ENCODE assay signal across 18 cellular contexts in the genomic region with DNA sequence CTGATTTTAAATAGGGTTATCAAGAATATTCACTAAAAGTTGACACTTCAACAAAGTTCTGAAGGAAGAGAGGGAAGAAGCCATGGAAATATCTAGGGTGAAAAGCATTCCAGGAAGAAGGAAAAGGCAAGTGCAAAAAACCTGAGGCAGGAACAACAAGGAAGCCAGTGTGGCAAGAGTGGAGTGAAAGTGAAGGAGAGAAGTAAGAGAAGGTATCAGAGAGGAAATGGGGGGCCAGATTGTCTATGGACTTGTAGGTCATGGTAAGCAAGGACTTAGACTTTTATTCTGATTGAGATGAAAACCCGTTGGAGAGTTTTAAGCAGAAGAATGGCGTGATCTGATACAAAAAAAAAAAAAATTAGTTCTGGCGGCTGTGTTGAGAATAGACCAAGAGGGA. TPM values are rescaled to one million over a fixed set of nuclear protein-coding genes. Genes with fewer than 3 reads are reported as not detected.
DNase-seq lines count a peak whose midpoint lies in the region; ATAC-seq and TF ChIP-seq lines count a peak whose summit lies in the region.
"Had no signal": no experiment of that assay in that cellular context is flagged by ENCODE, and none has a peak within 500 bp of the region (broad histone marks: within the 10 kb centered on the region; RNA-seq: fewer than 3 reads in every experiment).

No MANE protein-coding gene starts in this region.

- TF ChIP-seq CTCF in WTC11 (IDR thresholded peaks at IDR 0.05) = no peak
- no peak for TF ChIP-seq CTCF in progenitor cell of endocrine pancreas (IDR thresholded peaks at IDR 0.05; ENCODE audit: unreplicated experiment)
- no peak for TF ChIP-seq CTCF in heart right ventricle (IDR thresholded peaks at IDR 0.05)

- POLR2A ChIA-PET in WTC11 (lab: Charles Lee) = no interaction called here

- H3K9me3 Mint-ChIP-seq in activated naive CD4-positive, alpha-beta T cell treated with anti-CD3 and anti-CD28 coated beads, Interleukin-2, amount 10 ng/mL, durations not matched to agents 7 days and 5 days = no peaks in the 10 kb centered on the region
- no peaks in the 10 kb centered on the region for H3K9me3 Mint-ChIP-seq in WTC11
- no peaks in the 10 kb centered on the region for H3K9me3 Mint-ChIP-seq in activated naive CD8-positive, alpha-beta T cell treated with anti-CD3 and anti-CD28 coated beads, Interleukin-2, amount 50 U/mL, for 24 hours
- H3K9me3 Mint-ChIP-seq in progenitor cell of endocrine pancreas (ENCODE audit: low read depth) = no peaks in the 10 kb centered on the region
- H3K9me3 Mint-ChIP-seq: CD14-positive monocyte had no signal

- H3K9me3 ChIP-seq in heart right ventricle = no peaks in the 10 kb centered on the region

- no peak overlapping the region for H3K27ac ChIP-seq in heart right ventricle

- CTCF ChIA-PET in activated naive CD4-positive, alpha-beta T cell treated with anti-CD3 and anti-CD28 coated beads, Interleukin-2, amount 10 ng/mL, durations not matched to agents 7 days and 5 days (lab: Charles Lee) = no interaction called here
- CTCF ChIA-PET in WTC11 (lab: Charles Lee) = no interaction called here

- 94 to 98% methylated on average over 3 of the region's 3 CpGs for WGBS in heart right ventricle, 2 donors

- DNase-seq in activated naive CD4-positive, alpha-beta T cell treated with anti-CD3 and anti-CD28 coated beads, Interleukin-2, amount 10 ng/mL, durations not matched to agents 7 days and 5 days = no peak
- DNase-seq in activated naive CD4-positive, alpha-beta T cell treated with anti-CD3 and anti-CD28 coated beads, Interleukin-2, amount 50 U/mL, for 16 hours = no peak
- no peak for DNase-seq in WTC11 (ENCODE audit: low spot score)
- DNase-seq in activated naive CD8-positive, alpha-beta T cell treated with anti-CD3 and anti-CD28 coated beads, Interleukin-2, amount 50 U/mL, for 24 hours = no peak
- DNase-seq in progenitor cell of endocrine pancreas (ENCODE audit: low spot score, unreplicated experiment) = no peak
- DNase-seq in heart right ventricle = no peak
- DNase-seq: AML-193, DMS53, HCEC 1CT, IMR-90, Karpas-422, MM.1S, NCI-H1092 treated with DMSO at 0.1 percent for 48 hours, NCI-H2081 treated with DMSO at 0.1 percent for 48 hours, NCI-H510A treated with DMSO at 0.1 percent for 48 hours had no signal

- intact Hi-C loops in heart right ventricle (cut with DNase I) = no loop called here

- no peak overlapping the region for H3K4me3 Mint-ChIP-seq in activated naive CD4-positive, alpha-beta T cell treated with anti-CD3 and anti-CD28 coated beads, Interleukin-2, amount 10 ng/mL, durations not matched to agents 7 days and 5 days
- H3K4me3 Mint-ChIP-seq in WTC11 (no peak overlapping the region), progenitor cell of endocrine pancreas (ENCODE audit: low read depth) (no peak overlapping the region)
- H3K4me3 Mint-ChIP-seq in activated naive CD8-positive, alpha-beta T cell treated with anti-CD3 and anti-CD28 coated beads, Interleukin-2, amount 50 U/mL, for 24 hours = no peak overlapping the region
- H3K4me3 Mint-ChIP-seq: CD14-positive monocyte had no signal

- H3K4me1 ChIP-seq in heart right ventricle = peaks cover 0 to 21% (median 8%) of the 10 kb centered on the region in 9 donors

- peaks cover 0 to 40% (median 5%) of the 10 kb centered on the region in 9 donors for H3K36me3 ChIP-seq in heart right ventricle

- no peak overlapping the region for H3K4me3 ChIP-seq in heart right ventricle

- peaks cover 57% of the 10 kb centered on the region for H3K4me1 Mint-ChIP-seq in activated naive CD4-positive, alpha-beta T cell treated with anti-CD3 and anti-CD28 coated beads, Interleukin-2, amount 10 ng/mL, durations not matched to agents 7 days and 5 days
- no peaks in the 10 kb centered on the region for H3K4me1 Mint-ChIP-seq in WTC11
- H3K4me1 Mint-ChIP-seq in activated naive CD8-positive, alpha-beta T cell treated with anti-CD3 and anti-CD28 coated beads, Interleukin-2, amount 50 U/mL, for 24 hours = peaks cover 61% of the 10 kb centered on the region
- no peaks in the 10 kb centered on the region for H3K4me1 Mint-ChIP-seq in progenitor cell of endocrine pancreas (ENCODE audit: low read depth)

- H3K27me3 Mint-ChIP-seq in activated naive CD4-positive, alpha-beta T cell treated with anti-CD3 and anti-CD28 coated beads, Interleukin-2, amount 10 ng/mL, durations not matched to agents 7 days and 5 days = no peaks in the 10 kb centered on the region
- no peaks in the 10 kb centered on the region for H3K27me3 Mint-ChIP-seq in WTC11 (ENCODE audit: low read depth)
- no peaks in the 10 kb centered on the region for H3K27me3 Mint-ChIP-seq in activated naive CD8-positive, alpha-beta T cell treated with anti-CD3 and anti-CD28 coated beads, Interleukin-2, amount 50 U/mL, for 24 hours
- no peaks in the 10 kb centered on the region for H3K27me3 Mint-ChIP-seq in progenitor cell of endocrine pancreas

- H3K27me3 ChIP-seq in heart right ventricle = no peaks in the 10 kb centered on the region

- peaks cover 28% of the 10 kb centered on the region for H3K36me3 Mint-ChIP-seq in activated naive CD4-positive, alpha-beta T cell treated with anti-CD3 and anti-CD28 coated beads, Interleukin-2, amount 10 ng/mL, durations not matched to agents 7 days and 5 days
- no peaks in the 10 kb centered on the region for H3K36me3 Mint-ChIP-seq in WTC11
- H3K36me3 Mint-ChIP-seq in activated naive CD8-positive, alpha-beta T cell treated with anti-CD3 and anti-CD28 coated beads, Interleukin-2, amount 50 U/mL, for 24 hours (ENCODE audit: low read depth) = peaks cover 17% of the 10 kb centered on the region
- H3K36me3 Mint-ChIP-seq in progenitor cell of endocrine pancreas (ENCODE audit: insufficient read depth) = peaks cover 12% of the 10 kb centered on the region

- peak overlapping the region; percentile 55 for H3K27ac Mint-ChIP-seq in activated naive CD4-positive, alpha-beta T cell treated with anti-CD3 and anti-CD28 coated beads, Interleukin-2, amount 10 ng/mL, durations not matched to agents 7 days and 5 days
- H3K27ac Mint-ChIP-seq in WTC11 (peak overlapping the region; percentile 73; the same call in 1 of the 2 replicates), progenitor cell of endocrine pancreas (peak overlapping the region; percentile 2)
- H3K27ac Mint-ChIP-seq in activated naive CD8-positive, alpha-beta T cell treated with anti-CD3 and anti-CD28 coated beads, Interleukin-2, amount 50 U/mL, for 24 hours = peak overlapping the region; percentile 50

- ATAC-seq in WTC11 (no peak), heart right ventricle (no peak), GM21515 (IDR thresholded peaks at IDR 0.05; ENCODE audit: unreplicated experiment) (no peak), GM18867 (IDR thresholded peaks at IDR 0.05; ENCODE audit: unreplicated experiment) (no peak)
- no peak for ATAC-seq in activated naive CD8-positive, alpha-beta T cell treated with anti-CD3 and anti-CD28 coated beads, Interleukin-2, amount 50 U/mL, for 24 hours

TF ChIP-seq in WTC11, 78 proteins besides CTCF, POLR2A, EP300 and RAD21 (continues in another document):
- TF ChIP-seq, protein P1, sequence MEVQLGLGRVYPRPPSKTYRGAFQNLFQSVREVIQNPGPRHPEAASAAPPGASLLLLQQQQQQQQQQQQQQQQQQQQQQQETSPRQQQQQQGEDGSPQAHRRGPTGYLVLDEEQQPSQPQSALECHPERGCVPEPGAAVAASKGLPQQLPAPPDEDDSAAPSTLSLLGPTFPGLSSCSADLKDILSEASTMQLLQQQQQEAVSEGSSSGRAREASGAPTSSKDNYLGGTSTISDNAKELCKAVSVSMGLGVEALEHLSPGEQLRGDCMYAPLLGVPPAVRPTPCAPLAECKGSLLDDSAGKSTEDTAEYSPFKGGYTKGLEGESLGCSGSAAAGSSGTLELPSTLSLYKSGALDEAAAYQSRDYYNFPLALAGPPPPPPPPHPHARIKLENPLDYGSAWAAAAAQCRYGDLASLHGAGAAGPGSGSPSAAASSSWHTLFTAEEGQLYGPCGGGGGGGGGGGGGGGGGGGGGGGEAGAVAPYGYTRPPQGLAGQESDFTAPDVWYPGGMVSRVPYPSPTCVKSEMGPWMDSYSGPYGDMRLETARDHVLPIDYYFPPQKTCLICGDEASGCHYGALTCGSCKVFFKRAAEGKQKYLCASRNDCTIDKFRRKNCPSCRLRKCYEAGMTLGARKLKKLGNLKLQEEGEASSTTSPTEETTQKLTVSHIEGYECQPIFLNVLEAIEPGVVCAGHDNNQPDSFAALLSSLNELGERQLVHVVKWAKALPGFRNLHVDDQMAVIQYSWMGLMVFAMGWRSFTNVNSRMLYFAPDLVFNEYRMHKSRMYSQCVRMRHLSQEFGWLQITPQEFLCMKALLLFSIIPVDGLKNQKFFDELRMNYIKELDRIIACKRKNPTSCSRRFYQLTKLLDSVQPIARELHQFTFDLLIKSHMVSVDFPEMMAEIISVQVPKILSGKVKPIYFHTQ (CRISPR knock-in tag; IDR thresholded peaks at IDR 0.05) = no peak
- no peak for TF ChIP-seq E2F1 (CRISPR knock-in tag; IDR thresholded peaks at IDR 0.05)

RNA-seq across cellular contexts. Expression of gene ZNF609, which starts 18.5 kb away (rescaled TPM):
- total RNA-seq in WTC11 (2021) = 45.9 to 47.4 TPM (median 46.3 TPM) in 3 replicates
- 72.0 and 75.3 TPM in 2 replicates for total RNA-seq in progenitor cell of endocrine pancreas
- 10 to 100 TPM; 13.7 to 19.2 (median 16.6) TPM for total RNA-seq in heart right ventricle
- 1 to 10 TPM; 4.0 to 5.3 TPM for polyA plus RNA-seq in heart right ventricle

RNA-seq across cellular contexts. Expression of gene TRIP4, which starts 54.2 kb away (rescaled TPM):
- total RNA-seq in WTC11 (2021) (12.9 to 15.7 TPM (median 15.4 TPM) in 3 replicates), progenitor cell of endocrine pancreas (27.5 and 27.9 TPM in 2 replicates), heart right ventricle (10 to 100 TPM; 15.3 to 20.0 (median 17.4) TPM)
- polyA plus RNA-seq in heart right ventricle = 10 to 100 TPM; 12.8 to 17.2 TPM

Comparison
In these comparisons a context has a peak if more than half of its experiments do, and no peak if none do; other contexts are left out.
1. H3K27ac Mint-ChIP-seq: peak in every context shown above with its lines; median percentile 73 in WTC11; 55 in activated naive CD4-positive, alpha-beta T cell treated with anti-CD3 and anti-CD28 coated beads, Interleukin-2, amount 10 ng/mL, durations not matched to agents 7 days and 5 days; 50 in activated naive CD8-positive, alpha-beta T cell treated with anti-CD3 and anti-CD28 coated beads, Interleukin-2, amount 50 U/mL, for 24 hours; 2 in progenitor cell of endocrine pancreas.